ENCODE assay signal across 12 cellular contexts in genomic region chr3:45056608-45057301, GRCh38. TPM values are rescaled to one million over a fixed set of nuclear protein-coding genes. Genes with fewer than 3 reads are reported as not detected.
DNase-seq lines count a peak whose midpoint lies in the region; ATAC-seq and TF ChIP-seq lines count a peak whose summit lies in the region.
"Had no signal": no experiment of that assay in that cellular context is flagged by ENCODE, and none has a peak within 500 bp of the region (broad histone marks: within the 10 kb centered on the region; RNA-seq: fewer than 3 reads in every experiment).

No MANE protein-coding gene starts in this region.

- 95% methylated on average over 5 of the region's 5 CpGs for WGBS in mammary epithelial cell (ENCODE audit: low coverage, missing lambda C conversion rate)
- 58 to 70% methylated on average over 5 of the region's 5 CpGs for WGBS in esophagus, 2 donors
- 67 to 83% methylated on average over 3 of the region's 5 CpGs for WGBS in mesodermal cell (ENCODE audit: insufficient coverage in 2 of 2), 2 experiments
- WGBS in aorta, 2 donors, result 63 to 83% methylated on average over 5 of the region's 5 CpGs

- ATAC-seq in aorta (ENCODE audit: low FRiP score), result peak; percentile 29
- ATAC-seq in HG03175 (IDR thresholded peaks at IDR 0.05; ENCODE audit: unreplicated experiment), result no peak

- DNase-seq in MCF 10A (ENCODE audit: unreplicated experiment) (peak; percentile 36), mammary epithelial cell (no peak), aorta (no peak), GDM1 (lab: John Stamatoyannopoulos, UW) (no peak)
- DNase-seq in activated CD4-positive, alpha-beta T cell treated with anti-CD3 and anti-CD28 coated beads, Interleukin-2, amount 10 ng/mL, durations not matched to agents 7 days and 5 days, result no peak
- DNase-seq: DND-41, midbrain had no signal

- BruUV-seq in MCF 10A (replicated peaks; lab: Mats Ljungman, UMichigan) (no TSS peak), mammary epithelial cell (replicated peaks; lab: Mats Ljungman, UMichigan) (no TSS peak)

- no peak overlapping the region for H3K9ac ChIP-seq in mammary epithelial cell (ENCODE audit: insufficient read depth, low read length)

- H3K4me3 ChIP-seq in mammary epithelial cell (replicated peaks in 1 of 3; ENCODE audit: insufficient read depth in 1 of 3, low read depth in 2 of 3, low read length in 3 of 3) (no peak overlapping the region), esophagus (ENCODE audit: low read depth in 1 of 2, low read length in 2 of 2) (no peak overlapping the region), mesodermal cell (ENCODE audit: extremely low read depth, insufficient read depth, low read length, poor library complexity, severe bottlenecking) (no peak overlapping the region), aorta (ENCODE audit: low read length in 2 of 2) (no peak overlapping the region)

- no peak overlapping the region for H2AFZ ChIP-seq in mammary epithelial cell (ENCODE audit: low read depth, low read length)

- no peak overlapping the region for H3K4me2 ChIP-seq in mammary epithelial cell (ENCODE audit: insufficient read depth, low read depth, low read length)

- H3K9me3 Mint-ChIP-seq in MCF 10A (ENCODE audit: unreplicated experiment), result no peaks in the 10 kb centered on the region
- H3K9me3 Mint-ChIP-seq in activated CD4-positive, alpha-beta T cell treated with anti-CD3 and anti-CD28 coated beads, Interleukin-2, amount 10 ng/mL, durations not matched to agents 7 days and 5 days, result no peaks in the 10 kb centered on the region
- H3K9me3 Mint-ChIP-seq: activated naive CD4-positive, alpha-beta T cell treated with anti-CD3 and anti-CD28 coated beads for 36 hours; IgD-negative memory B cell had no signal

- H3K79me2 ChIP-seq in mammary epithelial cell (ENCODE audit: insufficient read depth, low read length), result no peaks in the 10 kb centered on the region

- H3K27ac ChIP-seq in mammary epithelial cell (ENCODE audit: insufficient read depth, low read depth, low read length) (no peak overlapping the region), esophagus (ENCODE audit: low read depth in 2 of 2, low read length in 1 of 2) (peak overlapping the region; percentile 27 to 42), mesodermal cell (ENCODE audit: low read depth, low read length, severe bottlenecking) (peak overlapping the region; percentile 30), aorta (ENCODE audit: low read depth in 1 of 2, low read length in 2 of 2) (peak overlapping the region in 1 of 2 donors; percentile 73)

- no peaks in the 10 kb centered on the region for H3K9me3 ChIP-seq in mammary epithelial cell (replicated peaks; ENCODE audit: insufficient read depth, low read length)
- H3K9me3 ChIP-seq in esophagus (ENCODE audit: control insufficient read depth in 2 of 2, insufficient read depth in 1 of 2, low read depth in 1 of 2, low read length in 1 of 2), result no peaks in the 10 kb centered on the region
- no peaks in the 10 kb centered on the region for H3K9me3 ChIP-seq in mesodermal cell (ENCODE audit: control insufficient read depth, low read length)
- no peaks in the 10 kb centered on the region for H3K9me3 ChIP-seq in aorta (ENCODE audit: control insufficient read depth, low read length)

- H3K4me1 ChIP-seq in mammary epithelial cell (ENCODE audit: insufficient read depth, low read length) (peaks cover 29% of the 10 kb centered on the region), esophagus (ENCODE audit: control insufficient read depth in 2 of 2, insufficient read depth in 2 of 2, low read length in 1 of 2) (no peaks in the 10 kb centered on the region), mesodermal cell (ENCODE audit: control insufficient read depth, insufficient read depth, low read length, poor library complexity, severe bottlenecking) (peaks cover 27% of the 10 kb centered on the region), aorta (ENCODE audit: control insufficient read depth in 1 of 2, insufficient read depth in 2 of 2, low read length in 2 of 2) (no peaks in the 10 kb centered on the region)

- no peaks in the 10 kb centered on the region for H3K27me3 Mint-ChIP-seq in MCF 10A (ENCODE audit: insufficient read depth, unreplicated experiment)
- H3K27me3 Mint-ChIP-seq in activated CD4-positive, alpha-beta T cell treated with anti-CD3 and anti-CD28 coated beads, Interleukin-2, amount 10 ng/mL, durations not matched to agents 7 days and 5 days, result no peaks in the 10 kb centered on the region

- POLR2A ChIA-PET in MCF 10A (lab: Yijun Ruan, JAX), result interaction anchor here (0.5 to 4.2 kb wide), 9 partner anchors 9 to 463 kb away, joined by 3 to 37 read pairs (median 4); partner anchors contain the start of gene CDCP1
- POLR2A ChIA-PET in activated CD4-positive, alpha-beta T cell treated with anti-CD3 and anti-CD28 coated beads, Interleukin-2, amount 10 ng/mL, durations not matched to agents 7 days and 5 days (lab: Charles Lee), result no interaction called here

- H3K36me3 ChIP-seq in mammary epithelial cell (ENCODE audit: insufficient read depth, low read length), result no peaks in the 10 kb centered on the region
- H3K36me3 ChIP-seq in esophagus (ENCODE audit: control insufficient read depth in 2 of 2, insufficient read depth in 2 of 2, low read length in 1 of 2), result no peaks in the 10 kb centered on the region
- no peaks in the 10 kb centered on the region for H3K36me3 ChIP-seq in mesodermal cell (ENCODE audit: control insufficient read depth, insufficient read depth, low read length)
- H3K36me3 ChIP-seq in aorta (ENCODE audit: control insufficient read depth in 1 of 2, insufficient read depth in 2 of 2, low read length in 1 of 2), result no peaks in the 10 kb centered on the region

- H3K36me3 Mint-ChIP-seq in MCF 10A (ENCODE audit: insufficient read depth, unreplicated experiment), result no peaks in the 10 kb centered on the region
- H3K36me3 Mint-ChIP-seq in activated CD4-positive, alpha-beta T cell treated with anti-CD3 and anti-CD28 coated beads, Interleukin-2, amount 10 ng/mL, durations not matched to agents 7 days and 5 days (ENCODE audit: low read depth), result no peaks in the 10 kb centered on the region
- H3K36me3 Mint-ChIP-seq: IgD-negative memory B cell had no signal

- no peaks in the 10 kb centered on the region for H4K20me1 ChIP-seq in mammary epithelial cell (ENCODE audit: insufficient read depth, low read length)

- H3K4me3 Mint-ChIP-seq in MCF 10A (ENCODE audit: unreplicated experiment), result no peak overlapping the region
- no peak overlapping the region for H3K4me3 Mint-ChIP-seq in activated CD4-positive, alpha-beta T cell treated with anti-CD3 and anti-CD28 coated beads, Interleukin-2, amount 10 ng/mL, durations not matched to agents 7 days and 5 days
- H3K4me3 Mint-ChIP-seq: activated naive CD4-positive, alpha-beta T cell treated with anti-CD3 and anti-CD28 coated beads for 36 hours; IgD-negative memory B cell had no signal

- intact Hi-C loops in MCF 10A (cut with micrococcal nuclease) (no loop called here), mammary epithelial cell (cut with micrococcal nuclease) (loop anchor here (5.0 kb wide), 1 partner anchor 46 kb away; no protein-coding TSS in a partner anchor), aorta (cut with DNase I) (loop anchor here (5.0 kb wide), 2 partner anchors 66 to 146 kb away; no protein-coding TSS in a partner anchor)

- H3K27ac Mint-ChIP-seq in MCF 10A (ENCODE audit: low read depth, unreplicated experiment), result peak overlapping the region; percentile 4
- H3K27ac Mint-ChIP-seq in activated CD4-positive, alpha-beta T cell treated with anti-CD3 and anti-CD28 coated beads, Interleukin-2, amount 10 ng/mL, durations not matched to agents 7 days and 5 days, result no peak overlapping the region
- H3K27ac Mint-ChIP-seq: activated naive CD4-positive, alpha-beta T cell treated with anti-CD3 and anti-CD28 coated beads for 36 hours; IgD-negative memory B cell had no signal

- H3K4me1 Mint-ChIP-seq in MCF 10A (ENCODE audit: insufficient read depth, unreplicated experiment), result peaks cover 49% of the 10 kb centered on the region
- H3K4me1 Mint-ChIP-seq in activated CD4-positive, alpha-beta T cell treated with anti-CD3 and anti-CD28 coated beads, Interleukin-2, amount 10 ng/mL, durations not matched to agents 7 days and 5 days, result peaks cover 27% of the 10 kb centered on the region

- H3K27me3 ChIP-seq in mammary epithelial cell (ENCODE audit: insufficient read depth, low read length) (no peaks in the 10 kb centered on the region), esophagus (ENCODE audit: control insufficient read depth in 1 of 2, insufficient read depth in 2 of 2, low read length in 2 of 2) (no peaks in the 10 kb centered on the region), aorta (ENCODE audit: control insufficient read depth in 1 of 2, insufficient read depth in 2 of 2, low read length in 1 of 2) (no peaks in the 10 kb centered on the region)

- dilution Hi-C loops in mammary epithelial cell (cut with HindIII; ENCODE audit: low sequenced_read_pairs), result no loop called here

- no peak for TF ChIP-seq CTCF in MCF 10A (IDR thresholded peaks at IDR 0.05; ENCODE audit: unreplicated experiment)
- no peak for TF ChIP-seq CTCF in mammary epithelial cell (conservative IDR thresholded peaks at IDR 0.05 in 1 of 2, IDR thresholded peaks at IDR 0.05 in 1 of 2; ENCODE audit: extremely low read depth in 1 of 2, insufficient read depth in 1 of 2, low read depth in 1 of 2, low read length in 2 of 2)

- in situ Hi-C loops in mammary epithelial cell (cut with MboI; ENCODE audit: low sequenced_read_pairs in 2 of 2), result no loop called here

- CTCF ChIA-PET in MCF 10A (lab: Yijun Ruan, JAX), result interaction anchor here (0.6 to 5.5 kb wide), 11 partner anchors 9 to 523 kb away, joined by 3 to 26 read pairs (median 4); no protein-coding TSS in a partner anchor
- CTCF ChIA-PET in mammary epithelial cell (lab: Charles Lee; ENCODE audit: low non-redundant PET), result no interaction called here
- CTCF ChIA-PET in activated CD4-positive, alpha-beta T cell treated with anti-CD3 and anti-CD28 coated beads, Interleukin-2, amount 10 ng/mL, durations not matched to agents 7 days and 5 days (lab: Charles Lee), result interaction anchor here (1.0 to 4.4 kb wide), 4 partner anchors 15 to 170 kb away, joined by 3 to 24 read pairs (median 3); partner anchors contain the start of gene TMEM158

RNA-seq across cellular contexts. Expression of gene CLEC3B, which starts 30.7 kb away (rescaled TPM):
- not detected in 2 replicates for total RNA-seq in MCF 10A (2022)
- under 1 TPM in 1 of 2 donors, not detected in 1; 0.33 TPM for total RNA-seq in mammary epithelial cell
- 0.11 TPM for polyA plus RNA-seq in mammary epithelial cell
- polyA minus RNA-seq in mammary epithelial cell, result not detected
- polyA plus RNA-seq in esophagus, result 10 to 100 TPM in 1 of 2 donors, 1 to 10 TPM in 1; 7.5 to 12.6 TPM
- polyA plus RNA-seq in mesodermal cell (2013, experiment 1 of 2), result 0.77 TPM
- polyA plus RNA-seq in mesodermal cell (2013, experiment 2 of 2), result 0.35 TPM
- 100 to 1,000 TPM in 1 of 2 donors, 10 to 100 TPM in 1; 96.9 to 109 TPM for total RNA-seq in aorta
- polyA plus RNA-seq in aorta, result 100 to 1,000 TPM in 1 of 2 donors, 10 to 100 TPM in 1; 69.1 to 177 TPM
- total RNA-seq in activated CD4-positive, alpha-beta T cell treated with anti-CD3 and anti-CD28 coated beads, Interleukin-2, amount 10 ng/mL, durations not matched to agents 7 days and 5 days, result under 1 TPM; 0.30 to 0.37 TPM
- total RNA-seq: activated naive CD4-positive, alpha-beta T cell treated with anti-CD3 and anti-CD28 coated beads for 36 hours had no signal
- polyA plus RNA-seq: IgD-negative memory B cell had no signal

Comparison
In these comparisons a context has a peak if more than half of its experiments do, and no peak if none do; other contexts are left out.
1. RNA of gene CLEC3B, which starts 30.7 kb away (total RNA-seq): 96.9 to 109 TPM in aorta; 0.30 to 0.37 TPM in activated CD4-positive, alpha-beta T cell treated with anti-CD3 and anti-CD28 coated beads, Interleukin-2, amount 10 ng/mL, durations not matched to agents 7 days and 5 days, 0.33 TPM in mammary epithelial cell and not detected in MCF 10A; every median in the first group is over 10 times any median in the second.